11 cellular contexts compared by ENCODE assay signal in genomic region chr9:83027153-83027867, GRCh38. TPM values are rescaled to one million over a fixed set of nuclear protein-coding genes. Genes with fewer than 3 reads are reported as not detected.
A peak's percentile ranks its signal among the peaks of the same experiment; 100 is the strongest.
DNase-seq lines count a peak whose midpoint lies in the region; ATAC-seq and TF ChIP-seq lines count a peak whose summit lies in the region.
"Had no signal": no experiment of that assay in that cellular context is flagged by ENCODE, and none has a peak within 500 bp of the region (broad histone marks: within the 10 kb centered on the region; RNA-seq: fewer than 3 reads in every experiment).

No MANE protein-coding gene starts in this region.

- DNase-seq in Daoy (ENCODE audit: low read depth) = peak; percentile 91
- peak; percentile 88 for DNase-seq in NCI-H226
- peak; percentile 92 for DNase-seq in brain microvascular endothelial cell
- DNase-seq in NCI-H1436 (lab: John Stamatoyannopoulos, UW) = no peak
- no peak for DNase-seq in CD8-positive, alpha-beta T cell
- DNase-seq in NCI-H1417 treated with DMSO at 0.1 percent for 48 hours (lab: John Stamatoyannopoulos, UW) = no peak
- no peak for DNase-seq in NCI-H1048 (lab: John Stamatoyannopoulos, UW)
- DNase-seq: activated B cell treated with CpG ODN at 0.5 μM for 24 hours, NCI-H1105 had no signal

- H3K4me3 ChIP-seq in brain microvascular endothelial cell (ENCODE audit: low read depth, low read length) = no peak overlapping the region
- H3K4me3 ChIP-seq in mesodermal cell (ENCODE audit: extremely low read depth, insufficient read depth, low read length, poor library complexity, severe bottlenecking) = no peak overlapping the region
- no peak overlapping the region for H3K4me3 ChIP-seq in CD8-positive, alpha-beta T cell (ENCODE audit: low read depth, low read length)

- POLR2A ChIA-PET in CD8-positive, alpha-beta T cell (lab: Charles Lee) = no interaction called here

- H3K27ac ChIP-seq in brain microvascular endothelial cell = peak overlapping the region; percentile 80
- peak overlapping the region; percentile 57 for H3K27ac ChIP-seq in mesodermal cell (ENCODE audit: low read depth, low read length, severe bottlenecking)
- H3K27ac ChIP-seq in CD8-positive, alpha-beta T cell (ENCODE audit: low read depth, low read length) = no peak overlapping the region

- no peaks in the 10 kb centered on the region for H3K27me3 ChIP-seq in brain microvascular endothelial cell (replicated peaks)
- H3K27me3 ChIP-seq in CD8-positive, alpha-beta T cell (ENCODE audit: insufficient read depth, low read length) = no peaks in the 10 kb centered on the region

- no peaks in the 10 kb centered on the region for H3K27me3 Mint-ChIP-seq in CD8-positive, alpha-beta T cell (ENCODE audit: low read depth)
- H3K27me3 Mint-ChIP-seq: activated B cell treated with CpG ODN at 0.5 μM for 24 hours had no signal

- in situ Hi-C loops in brain microvascular endothelial cell (cut with HindIII; ENCODE audit: low pct_ligation_motif_present, low sequenced_read_pairs) = no loop called here

- H3K4me1 Mint-ChIP-seq in CD8-positive, alpha-beta T cell (ENCODE audit: low read depth) = no peaks in the 10 kb centered on the region
- H3K4me1 Mint-ChIP-seq: activated B cell treated with CpG ODN at 0.5 μM for 24 hours had no signal

- no peak for ATAC-seq in CD8-positive, alpha-beta T cell

- H3K4me3 Mint-ChIP-seq in CD8-positive, alpha-beta T cell = no peak overlapping the region
- H3K4me3 Mint-ChIP-seq: activated B cell treated with CpG ODN at 0.5 μM for 24 hours; activated T-helper 1 cell treated with anti-CD3 and anti-CD28 coated beads, Interleukin-12 subunit alpha, Interleukin-12 subunit beta, Interleukin-2, Interleukin-4 antibody, amounts not matched to agents 30 ng/mL and 10 ng/mL and 1 ng/mL, durations not matched to agents 14 hours and 24 hours and 36 hours had no signal

- H3K36me3 ChIP-seq in brain microvascular endothelial cell (replicated peaks) (no peaks in the 10 kb centered on the region), mesodermal cell (ENCODE audit: control insufficient read depth, insufficient read depth, low read length) (no peaks in the 10 kb centered on the region)
- no peaks in the 10 kb centered on the region for H3K36me3 ChIP-seq in CD8-positive, alpha-beta T cell (ENCODE audit: insufficient read depth, low read length)

- TF ChIP-seq CTCF in brain microvascular endothelial cell (IDR thresholded peaks at IDR 0.05; ENCODE audit: low read depth, low read length, missing control alignments) = no peak
- no peak for TF ChIP-seq CTCF in CD8-positive, alpha-beta T cell (IDR thresholded peaks at IDR 0.05)

- H3K36me3 Mint-ChIP-seq in CD8-positive, alpha-beta T cell = no peaks in the 10 kb centered on the region

- intact Hi-C loops in CD8-positive, alpha-beta T cell (cut with DNase I, micrococcal nuclease) = no loop called here

- peaks cover 2% of the 10 kb centered on the region for H3K9me3 Mint-ChIP-seq in CD8-positive, alpha-beta T cell
- H3K9me3 Mint-ChIP-seq: activated B cell treated with CpG ODN at 0.5 μM for 24 hours; activated T-helper 1 cell treated with anti-CD3 and anti-CD28 coated beads, Interleukin-12 subunit alpha, Interleukin-12 subunit beta, Interleukin-2, Interleukin-4 antibody, amounts not matched to agents 30 ng/mL and 10 ng/mL and 1 ng/mL, durations not matched to agents 14 hours and 24 hours and 36 hours had no signal

- CTCF ChIA-PET in CD8-positive, alpha-beta T cell (lab: Charles Lee) = no interaction called here

- 83 to 86% methylated on average over 3 to 4 of the region's 4 CpGs for WGBS in mesodermal cell (ENCODE audit: insufficient coverage in 2 of 2), 2 experiments

- no peak overlapping the region for H3K27ac Mint-ChIP-seq in CD8-positive, alpha-beta T cell
- H3K27ac Mint-ChIP-seq: activated B cell treated with CpG ODN at 0.5 μM for 24 hours; activated T-helper 1 cell treated with anti-CD3 and anti-CD28 coated beads, Interleukin-12 subunit alpha, Interleukin-12 subunit beta, Interleukin-2, Interleukin-4 antibody, amounts not matched to agents 30 ng/mL and 10 ng/mL and 1 ng/mL, durations not matched to agents 14 hours and 24 hours and 36 hours had no signal

- no peaks in the 10 kb centered on the region for H3K9me3 ChIP-seq in mesodermal cell (ENCODE audit: control insufficient read depth, low read length)
- H3K9me3 ChIP-seq in CD8-positive, alpha-beta T cell (ENCODE audit: low read length) = no peaks in the 10 kb centered on the region

- H3K4me1 ChIP-seq in mesodermal cell (ENCODE audit: control insufficient read depth, insufficient read depth, low read length, poor library complexity, severe bottlenecking) = peaks cover 11% of the 10 kb centered on the region
- no peaks in the 10 kb centered on the region for H3K4me1 ChIP-seq in CD8-positive, alpha-beta T cell (ENCODE audit: insufficient read depth, low read length)

RNA-seq across cellular contexts. Expression of gene RASEF, which starts 35.6 kb away (rescaled TPM):
- 7.4 and 9.2 TPM in 2 replicates for total RNA-seq in Daoy (2014; rRNA removed; shearing (Covaris generic))
- polyA plus RNA-seq in mesodermal cell (2013, experiment 1 of 2) = not detected
- 0.15 TPM for polyA plus RNA-seq in mesodermal cell (2013, experiment 2 of 2)
- total RNA-seq in CD8-positive, alpha-beta T cell = not detected
- total RNA-seq: activated B cell treated with CpG ODN at 0.5 μM for 24 hours; activated T-helper 1 cell treated with anti-CD3 and anti-CD28 coated beads, Interleukin-12 subunit alpha, Interleukin-12 subunit beta, Interleukin-2, Interleukin-4 antibody, amounts not matched to agents 30 ng/mL and 10 ng/mL and 1 ng/mL, durations not matched to agents 14 hours and 24 hours and 36 hours had no signal

Comparison
In these comparisons a context has a peak if more than half of its experiments do, and no peak if none do; other contexts are left out.
1. DNase-seq: peak in Daoy (single experiment), NCI-H226 (single experiment) and brain microvascular endothelial cell (single experiment); none in NCI-H1436 (single experiment), CD8-positive, alpha-beta T cell (0 of 7), NCI-H1417 treated with DMSO at 0.1 percent for 48 hours (single experiment) and NCI-H1048 (single experiment).